ENCODE assay signal across 1 cellular context in genomic region chr22:30866216-30866615, GRCh38.
TF ChIP-seq lines count a peak whose summit lies in the region.

No MANE protein-coding gene starts in this region.

TF ChIP-seq in SK-N-SH, 30 proteins besides CTCF, POLR2A, EP300 and RAD21 (continued from another document):
- TF ChIP-seq REST (IDR thresholded peaks at IDR 0.05; ENCODE audit: low read depth, low read length) (no peak), USF2 (IDR thresholded peaks at IDR 0.05; ENCODE audit: borderline replicate concordance, low read depth, low read length) (no peak), USF1 (IDR thresholded peaks at IDR 0.05; ENCODE audit: borderline replicate concordance, low read depth) (no peak), MXI1 (IDR thresholded peaks at IDR 0.05; ENCODE audit: low read depth, low read length) (no peak), EZH2phosphoT487 (IDR thresholded peaks at IDR 0.05; ENCODE audit: borderline replicate concordance, low read depth) (no peak), MEF2A (IDR thresholded peaks at IDR 0.05; ENCODE audit: borderline replicate concordance, low read depth) (no peak), GABPA (IDR thresholded peaks at IDR 0.05; ENCODE audit: low read depth) (no peak), MAX (IDR thresholded peaks at IDR 0.05; ENCODE audit: low read depth) (no peak)
TF ChIP-seq in SK-N-SH: peak in this region for 0.
